Comparison of ENCODE assay signal across 18 cellular contexts in genomic region chr14:24378327-24378726, GRCh38. TPM values are rescaled to one million over a fixed set of nuclear protein-coding genes. Genes with fewer than 3 reads are reported as not detected.
"Had no signal": no experiment of that assay in that cellular context is flagged by ENCODE, and none has a peak within 500 bp of the region (broad histone marks: within the 10 kb centered on the region; RNA-seq: fewer than 3 reads in every experiment).

No MANE protein-coding gene starts in this region.

- FAIRE-seq: small intestine had no signal

- H3K4me1 Mint-ChIP-seq: activated B cell treated with CpG ODN at 0.5 μM for 24 hours; activated CD4-positive, alpha-beta T cell treated with anti-CD3 and anti-CD28 coated beads for 36 hours had no signal

- H3K4me3 ChIP-seq: heart right ventricle, thoracic aorta had no signal

- H3K27ac Mint-ChIP-seq: activated B cell treated with CpG ODN at 0.5 μM for 24 hours; activated CD4-positive, alpha-beta T cell treated with anti-CD3 and anti-CD28 coated beads for 36 hours; activated naive CD8-positive, alpha-beta T cell treated with anti-CD3 and anti-CD28 coated beads, Interleukin-2, amount 10 ng/mL, durations not matched to agents 7 days and 5 days; stimulated activated naive B cell treated with anti-CD40 and anti-IgM and Interleukin-4, amounts not matched to agents 10 μg/mL and 1 μg/mL and 100 μg/mL, for 72 hours had no signal

- H3K9me3 ChIP-seq: heart right ventricle, thoracic aorta had no signal

- H3K4me3 Mint-ChIP-seq: activated B cell treated with CpG ODN at 0.5 μM for 24 hours; activated CD4-positive, alpha-beta T cell treated with anti-CD3 and anti-CD28 coated beads for 36 hours; activated naive CD8-positive, alpha-beta T cell treated with anti-CD3 and anti-CD28 coated beads, Interleukin-2, amount 10 ng/mL, durations not matched to agents 7 days and 5 days; stimulated activated naive B cell treated with anti-CD40 and anti-IgM and Interleukin-4, amounts not matched to agents 10 μg/mL and 1 μg/mL and 100 μg/mL, for 72 hours had no signal

- H3K9me3 Mint-ChIP-seq: activated B cell treated with CpG ODN at 0.5 μM for 24 hours; activated naive CD8-positive, alpha-beta T cell treated with anti-CD3 and anti-CD28 coated beads, Interleukin-2, amount 10 ng/mL, durations not matched to agents 7 days and 5 days; stimulated activated naive B cell treated with anti-CD40 and anti-IgM and Interleukin-4, amounts not matched to agents 10 μg/mL and 1 μg/mL and 100 μg/mL, for 72 hours had no signal

- DNase-seq: activated B cell treated with CpG ODN at 0.5 μM for 24 hours; activated CD4-positive, alpha-beta T cell treated with anti-CD3 and anti-CD28 coated beads for 36 hours; activated CD4-positive, alpha-beta T cell treated with anti-CD3 and anti-CD28 coated beads, Interleukin-2, amount 50 U/mL, for 4 hours; activated CD8-positive, alpha-beta memory T cell treated with anti-CD3 and anti-CD28 coated beads, Interleukin-2, amount 50 U/mL, for 48 hours; activated naive CD4-positive, alpha-beta T cell treated with Interleukin-2 at 50 U/mL for 16 hours; activated naive CD8-positive, alpha-beta T cell treated with anti-CD3 and anti-CD28 coated beads, Interleukin-2, amount 10 ng/mL, durations not matched to agents 7 days and 5 days; activated T-cell treated with anti-CD3 and anti-CD28 coated beads, Interleukin-2, amount 50 U/mL, for 48 hours; amniotic stem cell; foreskin fibroblast; heart right ventricle; islet precursor cell; left cardiac atrium; nucleus accumbens; small intestine; stimulated activated naive B cell treated with anti-CD40 and anti-IgM and Interleukin-4, amounts not matched to agents 10 μg/mL and 1 μg/mL and 100 μg/mL, for 72 hours; T-helper 9 cell had no signal

- H3K27me3 Mint-ChIP-seq: activated B cell treated with CpG ODN at 0.5 μM for 24 hours had no signal

- H3K36me3 Mint-ChIP-seq: activated naive CD8-positive, alpha-beta T cell treated with anti-CD3 and anti-CD28 coated beads, Interleukin-2, amount 10 ng/mL, durations not matched to agents 7 days and 5 days; stimulated activated naive B cell treated with anti-CD40 and anti-IgM and Interleukin-4, amounts not matched to agents 10 μg/mL and 1 μg/mL and 100 μg/mL, for 72 hours had no signal

RNA-seq across cellular contexts. Expression of gene NFATC4, which starts 10.3 kb away (rescaled TPM):
- total RNA-seq: activated naive CD8-positive, alpha-beta T cell treated with anti-CD3 and anti-CD28 coated beads, Interleukin-2, amount 10 ng/mL, durations not matched to agents 7 days and 5 days; T-helper 1 cell treated with Interleukin-12 subunit alpha and Interleukin-12 subunit beta and Interleukin-4 antibody, amounts not matched to agents 30 ng/mL and 1 ng/mL, for 36 hours had no signal
